Comparison of ENCODE assay signal across 10 cellular contexts in the genomic region with DNA sequence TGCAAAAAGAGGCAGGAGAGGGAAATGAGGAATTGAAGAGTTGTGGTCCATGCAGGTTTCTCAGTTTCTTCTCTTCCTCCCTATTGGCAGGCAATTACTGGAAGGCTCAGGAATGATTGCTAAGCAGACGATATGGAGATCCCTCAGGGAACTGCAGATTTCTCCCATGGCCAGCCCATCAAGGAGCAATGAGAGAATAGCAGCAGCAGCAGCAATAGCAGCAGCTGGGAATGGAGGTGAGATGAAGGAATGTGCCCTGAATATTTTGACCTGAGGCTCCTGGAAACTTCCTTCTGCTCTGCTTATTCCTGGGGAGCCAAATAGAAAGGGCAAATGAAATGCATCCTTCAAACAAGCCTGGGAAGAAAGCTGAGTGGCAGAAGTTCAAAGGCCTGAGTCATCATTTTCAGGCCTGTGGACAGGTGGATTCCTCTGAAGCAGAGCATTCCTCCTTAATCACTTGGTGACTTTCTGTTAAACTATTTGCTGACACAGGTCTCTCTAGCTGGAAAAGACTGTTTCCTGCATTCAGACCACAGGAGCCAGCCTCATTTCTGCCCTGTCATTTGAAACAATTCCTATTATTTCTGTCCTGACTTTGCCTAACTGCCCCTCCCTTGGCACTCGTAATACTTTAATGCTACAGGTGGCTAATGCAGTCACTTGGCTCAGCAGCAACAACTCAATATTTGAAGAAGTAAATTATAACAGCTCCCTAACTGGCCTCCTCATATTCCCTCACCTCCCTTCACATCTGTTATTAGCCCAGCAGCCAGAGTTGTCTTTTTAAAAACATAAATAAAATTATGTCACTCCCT.
DNase-seq lines count a peak whose midpoint lies in the region; ATAC-seq, FAIRE-seq and TF ChIP-seq lines count a peak whose summit lies in the region.
"Had no signal": no experiment of that assay in that cellular context is flagged by ENCODE, and none has a peak within 500 bp of the region (broad histone marks: within the 10 kb centered on the region; RNA-seq: fewer than 3 reads in every experiment).

No MANE protein-coding gene starts in this region.

- in situ Hi-C loops in brain microvascular endothelial cell (cut with HindIII; ENCODE audit: low pct_ligation_motif_present, low sequenced_read_pairs), result no loop called here

- peak; percentile 89 for DNase-seq in AG08395 (ENCODE audit: low spot score)
- peak; percentile 83 for DNase-seq in HTR-8/SVneo (ENCODE audit: insufficient read length, low spot score)
- peak; percentile 83 for DNase-seq in brain microvascular endothelial cell
- peak; percentile 80 for DNase-seq in left kidney (ENCODE audit: low read depth, low spot score)
- DNase-seq in left ventricle myocardium superior, result no peak
- no peak for DNase-seq in HUDEP-2 (lab: John Stamatoyannopoulos, UW; ENCODE audit: unreplicated experiment in 76 of 76)
- DNase-seq in SKM-1 treated with dmso at 0.1 percent for 144 hours (lab: John Stamatoyannopoulos, UW; ENCODE audit: unreplicated experiment), result no peak
- DNase-seq: activated naive CD8-positive, alpha-beta T cell treated with anti-CD3 and anti-CD28 coated beads, Interleukin-2, amount 10 ng/mL, durations not matched to agents 7 days and 5 days; CD8-positive, alpha-beta memory T cell had no signal

- TF ChIP-seq CTCF in brain microvascular endothelial cell (IDR thresholded peaks at IDR 0.05; ENCODE audit: low read depth, low read length, missing control alignments), result no peak

- H3K4me3 ChIP-seq in brain microvascular endothelial cell (ENCODE audit: low read depth, low read length), result no peak overlapping the region

- ATAC-seq in left ventricle myocardium superior (no peak), HG02885 (IDR thresholded peaks at IDR 0.05; ENCODE audit: poor library complexity, unreplicated experiment) (no peak)

- peak overlapping the region; percentile 27 for H3K27ac ChIP-seq in brain microvascular endothelial cell

- intact Hi-C loops in left ventricle myocardium superior (cut with micrococcal nuclease), result no loop called here

- peak; percentile 69 for FAIRE-seq in HTR-8/SVneo (lab: Jason Lieb, UNC)

- H3K36me3 ChIP-seq in brain microvascular endothelial cell (replicated peaks), result no peaks in the 10 kb centered on the region

- H3K27me3 ChIP-seq in brain microvascular endothelial cell (replicated peaks), result no peaks in the 10 kb centered on the region

Comparison
In these comparisons a context has a peak if more than half of its experiments do, and no peak if none do; other contexts are left out.
1. DNase-seq: peak in AG08395 (single experiment), HTR-8/SVneo (single experiment), brain microvascular endothelial cell (single experiment) and left kidney (single experiment); none in left ventricle myocardium superior (single experiment), HUDEP-2 (0 of 76) and SKM-1 treated with dmso at 0.1 percent for 144 hours (single experiment).